In the genomic region with DNA sequence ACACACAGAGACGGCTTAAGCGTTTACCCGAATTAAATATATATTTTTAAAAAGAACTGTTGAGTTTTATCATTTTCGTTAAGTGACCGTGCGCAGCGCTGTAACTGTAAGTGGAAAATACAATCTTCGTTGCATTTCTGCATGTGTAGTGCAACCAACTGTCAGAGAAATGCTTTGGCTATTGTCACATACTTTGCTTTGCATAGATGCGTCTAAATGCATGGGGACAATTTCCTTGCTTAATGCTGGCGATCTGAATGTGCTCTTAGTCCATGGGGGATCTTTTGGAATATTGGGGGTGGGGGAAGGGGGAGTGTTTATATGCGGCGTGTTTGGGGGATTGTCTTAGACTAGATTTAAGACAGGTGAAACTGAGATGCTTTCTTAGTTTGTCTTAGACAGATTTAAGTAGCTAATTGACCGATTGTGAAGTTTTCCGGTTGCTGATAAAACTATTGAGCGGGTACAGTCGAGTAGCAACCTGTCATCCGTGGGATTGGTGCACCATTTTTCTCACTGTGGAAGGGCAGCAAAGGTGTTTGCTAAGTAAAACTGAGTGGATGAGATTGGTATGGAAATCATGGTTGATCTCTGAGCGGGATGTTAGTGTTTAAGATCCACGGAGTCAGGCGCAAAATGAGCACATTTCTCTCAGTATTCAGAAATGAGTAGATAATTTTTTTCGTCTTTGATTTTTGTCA, we compare ENCODE assay signal across 1 cellular context.
TF ChIP-seq lines count a peak whose summit lies in the region.

No MANE protein-coding gene starts in this region.

TF ChIP-seq in GM12878, 131 proteins besides CTCF, POLR2A, EP300 and RAD21 (continued from another document):
- TF ChIP-seq ZNF687 (IDR thresholded peaks at IDR 0.05) (no peak), SRF (IDR thresholded peaks at IDR 0.05; ENCODE audit: low read depth in 2 of 2, low read length in 2 of 2) (no peak), ATF2 (IDR thresholded peaks at IDR 0.05; ENCODE audit: low read length) (no peak), KAT2A (conservative IDR thresholded peaks at IDR 0.05; ENCODE audit: control insufficient read depth, low read depth, low read length) (no peak)
